In the genomic region with DNA sequence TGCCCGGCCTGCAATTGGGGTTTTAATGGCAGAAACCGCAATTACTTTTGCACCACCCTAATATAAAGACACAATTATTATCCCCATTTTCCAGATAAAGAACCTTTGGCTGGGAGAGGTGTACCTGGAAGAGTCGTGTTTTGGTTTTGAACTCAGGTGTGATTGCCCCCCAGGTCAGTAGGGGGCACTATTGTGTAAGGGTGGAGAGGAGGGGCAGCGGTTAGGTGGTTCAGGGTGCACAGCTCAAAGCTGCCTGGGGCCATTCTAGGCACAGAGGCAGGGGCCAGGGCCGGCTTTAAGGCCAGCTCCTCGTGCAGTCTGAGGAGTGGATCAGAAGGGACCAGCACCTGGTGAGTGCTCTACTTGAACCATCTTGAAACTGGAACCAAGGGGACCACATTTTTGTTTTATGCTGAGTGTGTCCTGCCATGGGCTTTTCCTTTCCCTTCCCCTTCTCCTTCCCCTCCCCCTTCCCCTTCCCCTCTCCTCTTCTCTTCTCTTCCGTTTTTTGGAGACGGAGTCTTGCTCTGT, we compare ENCODE assay signal across 9 cellular contexts. TPM values are rescaled to one million over a fixed set of nuclear protein-coding genes. Genes with fewer than 3 reads are reported as not detected.
DNase-seq lines count a peak whose midpoint lies in the region; ATAC-seq and TF ChIP-seq lines count a peak whose summit lies in the region.
"Had no signal": no experiment of that assay in that cellular context is flagged by ENCODE, and none has a peak within 500 bp of the region (broad histone marks: within the 10 kb centered on the region; RNA-seq: fewer than 3 reads in every experiment).

No MANE protein-coding gene starts in this region.

- CTCF ChIA-PET in activated naive CD4-positive, alpha-beta T cell treated with anti-CD3 and anti-CD28 coated beads, Interleukin-2, amount 10 ng/mL, durations not matched to agents 7 days and 5 days (lab: Charles Lee): interaction anchor here (0.7 to 10.5 kb wide), 11 partner anchors 9 to 179 kb away, joined by 3 to 183 read pairs (median 6); partner anchors contain the start of gene PRMT1

- H3K27ac ChIP-seq in right atrium auricular region: no peak overlapping the region

- no peak overlapping the region for H3K27ac Mint-ChIP-seq in activated naive CD4-positive, alpha-beta T cell treated with anti-CD3 and anti-CD28 coated beads, Interleukin-2, amount 10 ng/mL, durations not matched to agents 7 days and 5 days
- H3K27ac Mint-ChIP-seq: activated naive CD8-positive, alpha-beta T cell had no signal

- TF ChIP-seq RAD21 in Ishikawa (IDR thresholded peaks at IDR 0.05; ENCODE audit: low read depth): peak; percentile 98

- in situ Hi-C loops in SK-MEL-5 (cut with HindIII; ENCODE audit: low pct_unique_long_range_greater_than_20kb, low sequenced_read_pairs): no loop called here

- peaks cover 0 to 3% of the 10 kb centered on the region in 2 donors for H3K4me1 ChIP-seq in right atrium auricular region

- peak; percentile 57 for DNase-seq in DMS53 treated with DMSO at 0.1 percent for 48 hours (lab: John Stamatoyannopoulos, UW; ENCODE audit: unreplicated experiment)
- peak; percentile 73 for DNase-seq in SK-MEL-5 (ENCODE audit: low read depth, low spot score)
- DNase-seq in activated naive CD4-positive, alpha-beta T cell treated with anti-CD3 and anti-CD28 coated beads, Interleukin-2, amount 10 ng/mL, durations not matched to agents 7 days and 5 days: peak; percentile 88
- DNase-seq in right atrium auricular region (ENCODE audit: low spot score): no peak
- peak; percentile 65 for DNase-seq in stimulated activated CD4-positive, alpha-beta T cell treated with anti-CD3 and anti-CD28 coated beads, Interleukin-2, amount 100 ng/mL, for 4 hours (ENCODE audit: low read depth)
- DNase-seq in omental fat pad (ENCODE audit: low spot score): no peak

- no peak overlapping the region for H3K4me3 ChIP-seq in right atrium auricular region

- ATAC-seq in HG03095 (IDR thresholded peaks at IDR 0.05; ENCODE audit: unreplicated experiment) (no peak), omental fat pad (ENCODE audit: low FRiP score) (no peak)

- H3K9me3 Mint-ChIP-seq in activated naive CD4-positive, alpha-beta T cell treated with anti-CD3 and anti-CD28 coated beads, Interleukin-2, amount 10 ng/mL, durations not matched to agents 7 days and 5 days: no peaks in the 10 kb centered on the region

- H3K4me3 Mint-ChIP-seq in activated naive CD4-positive, alpha-beta T cell treated with anti-CD3 and anti-CD28 coated beads, Interleukin-2, amount 10 ng/mL, durations not matched to agents 7 days and 5 days: no peak overlapping the region
- H3K4me3 Mint-ChIP-seq: activated naive CD8-positive, alpha-beta T cell had no signal

- peak; percentile 44 to 82 for TF ChIP-seq CTCF in right atrium auricular region (IDR thresholded peaks at IDR 0.05)
- TF ChIP-seq CTCF in omental fat pad (IDR thresholded peaks at IDR 0.05): peak in 1 of 3 donors; percentile 4

- no peaks in the 10 kb centered on the region for H3K36me3 Mint-ChIP-seq in activated naive CD4-positive, alpha-beta T cell treated with anti-CD3 and anti-CD28 coated beads, Interleukin-2, amount 10 ng/mL, durations not matched to agents 7 days and 5 days
- H3K36me3 Mint-ChIP-seq: activated naive CD8-positive, alpha-beta T cell had no signal

- H3K4me1 Mint-ChIP-seq in activated naive CD4-positive, alpha-beta T cell treated with anti-CD3 and anti-CD28 coated beads, Interleukin-2, amount 10 ng/mL, durations not matched to agents 7 days and 5 days: peaks cover 45% of the 10 kb centered on the region

- peaks cover 4% of the 10 kb centered on the region for H3K27me3 Mint-ChIP-seq in activated naive CD4-positive, alpha-beta T cell treated with anti-CD3 and anti-CD28 coated beads, Interleukin-2, amount 10 ng/mL, durations not matched to agents 7 days and 5 days
- H3K27me3 Mint-ChIP-seq: activated naive CD8-positive, alpha-beta T cell had no signal

- no peaks in the 10 kb centered on the region for H3K27me3 ChIP-seq in right atrium auricular region

- no peak for TF ChIP-seq EP300 in Ishikawa (IDR thresholded peaks at IDR 0.05; ENCODE audit: borderline replicate concordance)

- H3K9me3 ChIP-seq in right atrium auricular region: no peaks in the 10 kb centered on the region

- no peaks in the 10 kb centered on the region for H3K36me3 ChIP-seq in right atrium auricular region

TF ChIP-seq in Ishikawa, 13 proteins besides CTCF, POLR2A, EP300 and RAD21:
- no peak for TF ChIP-seq ZBTB7A (IDR thresholded peaks at IDR 0.05; ENCODE audit: low read depth)
- TF ChIP-seq CEBPB (IDR thresholded peaks at IDR 0.05): no peak
- TF ChIP-seq, protein P1, sequence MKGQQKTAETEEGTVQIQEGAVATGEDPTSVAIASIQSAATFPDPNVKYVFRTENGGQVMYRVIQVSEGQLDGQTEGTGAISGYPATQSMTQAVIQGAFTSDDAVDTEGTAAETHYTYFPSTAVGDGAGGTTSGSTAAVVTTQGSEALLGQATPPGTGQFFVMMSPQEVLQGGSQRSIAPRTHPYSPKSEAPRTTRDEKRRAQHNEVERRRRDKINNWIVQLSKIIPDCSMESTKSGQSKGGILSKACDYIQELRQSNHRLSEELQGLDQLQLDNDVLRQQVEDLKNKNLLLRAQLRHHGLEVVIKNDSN (IDR thresholded peaks at IDR 0.05): no peak
- TF ChIP-seq FOXM1 (IDR thresholded peaks at IDR 0.05; ENCODE audit: borderline replicate concordance, low read depth): no peak
- no peak for TF ChIP-seq REST (IDR thresholded peaks at IDR 0.05; ENCODE audit: low read depth)
- TF ChIP-seq TCF12 (IDR thresholded peaks at IDR 0.05; ENCODE audit: low read depth): no peak
- TF ChIP-seq TAF1 (IDR thresholded peaks at IDR 0.05; ENCODE audit: low read depth): no peak
- no peak for TF ChIP-seq YY1 (IDR thresholded peaks at IDR 0.05; ENCODE audit: low read depth)
- no peak for TF ChIP-seq NFIC (IDR thresholded peaks at IDR 0.05)
- no peak for TF ChIP-seq CREB1 (IDR thresholded peaks at IDR 0.05; ENCODE audit: low read depth)

RNA-seq across cellular contexts. Expression of gene FCGRT, which starts 5.8 kb away (rescaled TPM):
- 0.69 and 3.1 TPM in 2 replicates for total RNA-seq in SK-MEL-5 (2014; rRNA removed; shearing (Covaris generic))
- polyA plus RNA-seq in SK-MEL-5 (2015; cell fraction: cytosol; rRNA removed): 1.3 and 3.7 TPM in 2 replicates
- 0.20 and 1.9 TPM in 2 replicates for polyA plus RNA-seq in SK-MEL-5 (2015; cell fraction: nucleus; rRNA removed)
- 100 to 1,000 TPM in 1 of 2 donors, 10 to 100 TPM in 1; 98.2 to 123 TPM for total RNA-seq in right atrium auricular region
- total RNA-seq in omental fat pad: 100 to 1,000 TPM; 314 to 479 (median 337) TPM

RNA-seq across cellular contexts. Expression of gene RPS11, which starts 10.4 kb away (rescaled TPM):
- 2,119 and 2,380 TPM in 2 replicates for total RNA-seq in SK-MEL-5 (2014; rRNA removed; shearing (Covaris generic))
- polyA plus RNA-seq in SK-MEL-5 (2015; cell fraction: cytosol; rRNA removed): 2,753 and 4,121 TPM in 2 replicates
- 528 and 611 TPM in 2 replicates for polyA plus RNA-seq in SK-MEL-5 (2015; cell fraction: nucleus; rRNA removed)
- total RNA-seq in right atrium auricular region (1,000 to 10,000 TPM; 1,048 to 2,648 TPM), omental fat pad (1,000 to 10,000 TPM; 3,715 to 4,750 (median 4,286) TPM)

RNA-seq across cellular contexts. Expression of gene RPL13A, which starts 19.2 kb away (rescaled TPM):
- total RNA-seq in SK-MEL-5 (2014; rRNA removed; shearing (Covaris generic)): 3,128 and 3,479 TPM in 2 replicates
- 2,560 and 3,571 TPM in 2 replicates for polyA plus RNA-seq in SK-MEL-5 (2015; cell fraction: cytosol; rRNA removed)
- polyA plus RNA-seq in SK-MEL-5 (2015; cell fraction: nucleus; rRNA removed): 747 and 889 TPM in 2 replicates
- 1,000 to 10,000 TPM in 1 of 2 donors, 100 to 1,000 TPM in 1; 765 to 1,868 TPM for total RNA-seq in right atrium auricular region
- 1,000 to 10,000 TPM; 2,551 to 3,862 (median 3,160) TPM for total RNA-seq in omental fat pad

RNA-seq across cellular contexts. Expression of gene RCN3, which starts 21.2 kb away (rescaled TPM):
- total RNA-seq in SK-MEL-5 (2014; rRNA removed; shearing (Covaris generic)): 0.90 and 1.8 TPM in 2 replicates
- polyA plus RNA-seq in SK-MEL-5 (2015; cell fraction: cytosol; rRNA removed): 0.84 and 3.0 TPM in 2 replicates
- 0.38 and 6.0 TPM in 2 replicates for polyA plus RNA-seq in SK-MEL-5 (2015; cell fraction: nucleus; rRNA removed)
- total RNA-seq in right atrium auricular region: 10 to 100 TPM; 15.8 to 17.2 TPM
- 10 to 100 TPM; 23.7 to 70.1 (median 26.9) TPM for total RNA-seq in omental fat pad

RNA-seq across cellular contexts. Expression of gene FLT3LG, which starts 32.6 kb away (rescaled TPM):
- total RNA-seq in SK-MEL-5 (2014; rRNA removed; shearing (Covaris generic)): 0.27 and 0.37 TPM in 2 replicates
- polyA plus RNA-seq in SK-MEL-5 (2015; cell fraction: cytosol; rRNA removed): 0.53 and 1.8 TPM in 2 replicates
- 0.65 and 0.89 TPM in 2 replicates for polyA plus RNA-seq in SK-MEL-5 (2015; cell fraction: nucleus; rRNA removed)
- total RNA-seq in right atrium auricular region: 1 to 10 TPM; 1.1 to 2.6 TPM
- 10 to 100 TPM in 1 of 4 donors, 1 to 10 TPM in 3; 2.3 to 11.2 (median 2.6) TPM for total RNA-seq in omental fat pad

Comparison
In these comparisons a context has a peak if more than half of its experiments do, and no peak if none do; other contexts are left out.
1. DNase-seq: peak in DMS53 treated with DMSO at 0.1 percent for 48 hours (single experiment), SK-MEL-5 (single experiment), activated naive CD4-positive, alpha-beta T cell treated with anti-CD3 and anti-CD28 coated beads, Interleukin-2, amount 10 ng/mL, durations not matched to agents 7 days and 5 days (single experiment) and stimulated activated CD4-positive, alpha-beta T cell treated with anti-CD3 and anti-CD28 coated beads, Interleukin-2, amount 100 ng/mL, for 4 hours (single experiment); none in right atrium auricular region (single experiment) and omental fat pad (single experiment).
2. RNA of gene FCGRT, which starts 5.8 kb away (total RNA-seq): 314 to 479 TPM in omental fat pad and 98.2 to 123 TPM in right atrium auricular region; 0.69 to 3.1 TPM in SK-MEL-5; every median in the first group is over 10 times any median in the second.